Comparison of ENCODE assay signal across 8 cellular contexts in genomic region chr14:58239259-58240210, GRCh38. TPM values are rescaled to one million over a fixed set of nuclear protein-coding genes. Genes with fewer than 3 reads are reported as not detected.
DNase-seq lines count a peak whose midpoint lies in the region; ATAC-seq, FAIRE-seq and TF ChIP-seq lines count a peak whose summit lies in the region.

No MANE protein-coding gene starts in this region.

- H3K4me1 Mint-ChIP-seq in astrocyte (ENCODE audit: low read depth, unreplicated experiment), result peaks cover 3% of the 10 kb centered on the region

- H3K4me3 Mint-ChIP-seq in astrocyte (ENCODE audit: unreplicated experiment), result no peak overlapping the region

- peak overlapping the region; percentile 83 for H3K4me2 ChIP-seq in astrocyte (ENCODE audit: low read length)

- H4K20me1 ChIP-seq in astrocyte (ENCODE audit: insufficient read depth, low read length), result no peaks in the 10 kb centered on the region

- no peaks in the 10 kb centered on the region for H3K27me3 Mint-ChIP-seq in astrocyte (ENCODE audit: low read depth, unreplicated experiment)

- H3K27ac Mint-ChIP-seq in astrocyte (ENCODE audit: unreplicated experiment), result peak overlapping the region; percentile 71

- peak overlapping the region; percentile 59 for H2AFZ ChIP-seq in astrocyte (ENCODE audit: low read depth, low read length)

- DNase-seq in GM18507 (ENCODE audit: extremely low spot score, insufficient read length, low read depth) (no peak), NCI-H1092 treated with DMSO at 0.1 percent for 48 hours (lab: John Stamatoyannopoulos, UW) (peak; percentile 53), T-helper 22 cell (ENCODE audit: low read depth) (peak; percentile 61), astrocyte (ENCODE audit: low read depth) (peak; percentile 27), hypothalamus (lab: John Stamatoyannopoulos, UW) (peak in 48 of 51 donors; percentile 5 to 87 (median 44)), retinal pigment epithelial cell (ENCODE audit: low read depth) (no peak), aorta (peak; percentile 72 to 89)

- no peaks in the 10 kb centered on the region for H3K9me3 Mint-ChIP-seq in astrocyte (ENCODE audit: unreplicated experiment)

- H3K27ac ChIP-seq in astrocyte (ENCODE audit: low read depth, low read length) (no peak overlapping the region), aorta (ENCODE audit: low read depth in 1 of 2, low read length in 2 of 2) (no peak overlapping the region)

- H3K27me3 ChIP-seq in astrocyte (ENCODE audit: insufficient read depth, low read length), result no peaks in the 10 kb centered on the region
- H3K27me3 ChIP-seq in aorta (ENCODE audit: control insufficient read depth in 1 of 2, insufficient read depth in 2 of 2, low read length in 1 of 2), result no peaks in the 10 kb centered on the region

- no peaks in the 10 kb centered on the region for H3K36me3 ChIP-seq in astrocyte (ENCODE audit: insufficient read depth, low read length)
- H3K36me3 ChIP-seq in aorta (ENCODE audit: control insufficient read depth in 1 of 2, insufficient read depth in 2 of 2, low read length in 1 of 2), result no peaks in the 10 kb centered on the region

- H3K9me3 ChIP-seq in astrocyte (ENCODE audit: insufficient read depth, low read depth, low read length) (no peaks in the 10 kb centered on the region), aorta (ENCODE audit: control insufficient read depth, low read length) (no peaks in the 10 kb centered on the region)

- H3K4me1 ChIP-seq in astrocyte (ENCODE audit: insufficient read depth, low read length) (peaks cover 5% of the 10 kb centered on the region), aorta (ENCODE audit: control insufficient read depth in 1 of 2, insufficient read depth in 2 of 2, low read length in 2 of 2) (no peaks in the 10 kb centered on the region)

- FAIRE-seq in GM18507 (lab: Jason Lieb, UNC) (peak; percentile 36), astrocyte (lab: Jason Lieb, UNC) (no peak)

- TF ChIP-seq CTCF in astrocyte (IDR thresholded peaks at IDR 0.05; ENCODE audit: insufficient read depth, low read depth, low read length) (no peak), retinal pigment epithelial cell (conservative IDR thresholded peaks at IDR 0.05; ENCODE audit: low read depth, low read length) (no peak)

- peak overlapping the region; percentile 70 for H3K9ac ChIP-seq in astrocyte (ENCODE audit: low read length)

- H3K4me3 ChIP-seq in astrocyte (ENCODE audit: insufficient read depth, low read depth, low read length) (peak overlapping the region; percentile 88), retinal pigment epithelial cell (ENCODE audit: low read length) (peak overlapping the region; percentile 95), aorta (ENCODE audit: low read length in 2 of 2) (peak overlapping the region; percentile 97 to 99)

- intact Hi-C loops in aorta (cut with DNase I), result loop anchor here in 1 of 2 donors (2.0 kb wide), 1 partner anchor 39 kb away; the partner anchor contains the start of gene ACTR10

- no peaks in the 10 kb centered on the region for H3K79me2 ChIP-seq in astrocyte (ENCODE audit: insufficient read depth, low read length)

- peak; percentile 89 for ATAC-seq in aorta (ENCODE audit: low FRiP score)
- ATAC-seq in HG02678 (IDR thresholded peaks at IDR 0.05; ENCODE audit: unreplicated experiment), result no peak

- H3K36me3 Mint-ChIP-seq in astrocyte (ENCODE audit: low read depth, unreplicated experiment), result no peaks in the 10 kb centered on the region

- 0 to 1% methylated on average over 23 of the region's 23 CpGs for WGBS in aorta, 2 donors

RNA-seq across cellular contexts. Expression of gene PSMA3, which starts 5.1 kb away (rescaled TPM):
- total RNA-seq in astrocyte (215 and 232 TPM in 2 replicates), aorta (100 to 1,000 TPM; 125 to 136 TPM)
- 100 to 1,000 TPM; 104 to 140 TPM for polyA plus RNA-seq in aorta

RNA-seq across cellular contexts. Expression of gene ACTR10, which starts 39.6 kb away (rescaled TPM):
- total RNA-seq in astrocyte (92.5 and 98.7 TPM in 2 replicates), aorta (10 to 100 TPM; 66.9 to 73.0 TPM)
- polyA plus RNA-seq in aorta, result 10 to 100 TPM; 47.3 to 95.6 TPM

RNA-seq across cellular contexts. Expression of gene ARID4A, which starts 58.8 kb away (rescaled TPM):
- total RNA-seq in astrocyte (24.5 and 26.6 TPM in 2 replicates), aorta (10 to 100 TPM; 31.1 to 55.9 TPM)
- polyA plus RNA-seq in aorta, result 1 to 10 TPM; 7.8 to 9.0 TPM

Comparison
In these comparisons a context has a peak if more than half of its experiments do, and no peak if none do; other contexts are left out.
1. DNase-seq: peak in NCI-H1092 treated with DMSO at 0.1 percent for 48 hours (single experiment), T-helper 22 cell (single experiment), astrocyte (single experiment), hypothalamus (48 of 51) and aorta (2 of 2); none in GM18507 (single experiment) and retinal pigment epithelial cell (single experiment).
2. Peak in every context shown above with its lines, with median percentiles within 50 percentile points of each other: H3K4me3 ChIP-seq.